Comparison of ENCODE assay signal across 24 cellular contexts in the genomic region with DNA sequence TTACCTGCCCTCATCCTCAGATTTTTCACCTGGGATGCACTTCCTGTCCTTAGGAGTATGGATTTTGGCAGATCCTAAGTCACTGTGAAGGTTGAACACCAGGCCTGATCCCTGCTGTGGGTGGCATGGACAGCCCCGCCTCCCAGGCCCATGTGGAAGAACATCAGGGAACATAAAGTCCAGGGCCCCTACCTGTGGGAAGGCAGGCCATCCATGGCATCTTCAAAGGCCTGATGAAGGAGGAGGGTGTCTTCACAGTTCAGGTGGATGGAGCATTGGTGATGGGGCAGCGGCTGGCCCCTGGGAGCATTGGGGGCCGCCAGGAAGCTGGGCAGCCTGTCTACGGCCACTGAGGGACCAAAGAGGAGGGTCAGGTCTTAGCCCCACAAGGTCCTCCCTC. TPM values are rescaled to one million over a fixed set of nuclear protein-coding genes. Genes with fewer than 3 reads are reported as not detected.
DNase-seq lines count a peak whose midpoint lies in the region; ATAC-seq and TF ChIP-seq lines count a peak whose summit lies in the region.
"Had no signal": no experiment of that assay in that cellular context is flagged by ENCODE, and none has a peak within 500 bp of the region (broad histone marks: within the 10 kb centered on the region; RNA-seq: fewer than 3 reads in every experiment).

No MANE protein-coding gene starts in this region.

- DNase-seq in CD8-positive, alpha-beta memory T cell, result no peak
- DNase-seq in neural progenitor cell (ENCODE audit: low spot score), result no peak
- no peak for DNase-seq in central memory CD4-positive, alpha-beta T cell
- DNase-seq: CD8-positive, alpha-beta T cell; DMS 273 treated with DMSO at 0.1 percent for 48 hours; DMS79; HCEC 1CT; IMR-90; NCI-H1092; NCI-H1417 treated with DMSO at 0.1 percent for 48 hours; NCI-H1694 treated with DMSO at 0.1 percent for 48 hours; NCI-H2081; NCI-H226; NCI-H510A; NCI-H69; Peyer's patch; SHP77 treated with DMSO at 0.1 percent for 48 hours had no signal

- intact Hi-C loops in dendritic cell treated with granulocyte-macrophage colony-stimulating factor and Interleukin-4, amounts not matched to agents 40 ng/mL and 50 ng/mL, for 4 days (cut with micrococcal nuclease), result no loop called here

- no peak overlapping the region for H2AFZ ChIP-seq in neural progenitor cell (replicated peaks)

- no peaks in the 10 kb centered on the region for H3K79me2 ChIP-seq in neural progenitor cell (ENCODE audit: low read depth)

- H3K36me3 Mint-ChIP-seq in CD8-positive, alpha-beta memory T cell, result peaks cover 0 to 14% (median 8%) of the 10 kb centered on the region in 3 donors
- peaks cover 75% of the 10 kb centered on the region for H3K36me3 Mint-ChIP-seq in dendritic cell treated with granulocyte-macrophage colony-stimulating factor and Interleukin-4, amounts not matched to agents 40 ng/mL and 50 ng/mL, for 4 days (ENCODE audit: low read depth)
- no peaks in the 10 kb centered on the region for H3K36me3 Mint-ChIP-seq in neural progenitor cell

- peak overlapping the region in 4 of 7 donors; percentile 28 to 86 (median 67) for H3K4me3 Mint-ChIP-seq in CD8-positive, alpha-beta memory T cell
- peak overlapping the region; percentile 61 for H3K4me3 Mint-ChIP-seq in dendritic cell treated with granulocyte-macrophage colony-stimulating factor and Interleukin-4, amounts not matched to agents 40 ng/mL and 50 ng/mL, for 4 days
- no peak overlapping the region for H3K4me3 Mint-ChIP-seq in neural progenitor cell

- H3K27me3 ChIP-seq in BLaER1 (peaks cover 8% of the 10 kb centered on the region; the same call in 1 of the 2 replicates), neural progenitor cell (no peaks in the 10 kb centered on the region)
- H3K27me3 ChIP-seq in CD8-positive, alpha-beta memory T cell (ENCODE audit: insufficient read depth, low read length, poor library complexity, severe bottlenecking), result no peaks in the 10 kb centered on the region
- H3K27me3 ChIP-seq: Peyer's patch had no signal

- peaks cover 0 to 2% (median 0%) of the 10 kb centered on the region in 5 donors for H3K9me3 Mint-ChIP-seq in CD8-positive, alpha-beta memory T cell
- H3K9me3 Mint-ChIP-seq in dendritic cell treated with granulocyte-macrophage colony-stimulating factor and Interleukin-4, amounts not matched to agents 40 ng/mL and 50 ng/mL, for 4 days, result no peaks in the 10 kb centered on the region
- no peaks in the 10 kb centered on the region for H3K9me3 Mint-ChIP-seq in neural progenitor cell
- H3K9me3 Mint-ChIP-seq: CD8-positive, alpha-beta T cell had no signal

- ATAC-seq in HG02759 (IDR thresholded peaks at IDR 0.05; ENCODE audit: unreplicated experiment) (no peak), GM18519 (IDR thresholded peaks at IDR 0.05; ENCODE audit: low FRiP score, unreplicated experiment) (no peak)
- ATAC-seq: A549 had no signal

- H4K20me1 ChIP-seq in BLaER1, result peaks cover 35% of the 10 kb centered on the region
- no peaks in the 10 kb centered on the region for H4K20me1 ChIP-seq in neural progenitor cell (ENCODE audit: low read depth)

- peaks cover 38 to 46% (median 40%) of the 10 kb centered on the region in 3 donors for H3K4me1 Mint-ChIP-seq in CD8-positive, alpha-beta memory T cell
- H3K4me1 Mint-ChIP-seq in dendritic cell treated with granulocyte-macrophage colony-stimulating factor and Interleukin-4, amounts not matched to agents 40 ng/mL and 50 ng/mL, for 4 days (ENCODE audit: low read depth), result peaks cover 77% of the 10 kb centered on the region
- H3K4me1 Mint-ChIP-seq in neural progenitor cell, result peaks cover 5% of the 10 kb centered on the region

- H3K36me3 ChIP-seq in BLaER1 (no peaks in the 10 kb centered on the region), neural progenitor cell (no peaks in the 10 kb centered on the region)
- H3K36me3 ChIP-seq in CD8-positive, alpha-beta memory T cell (ENCODE audit: insufficient read depth, low read length), result no peaks in the 10 kb centered on the region
- H3K36me3 ChIP-seq: Peyer's patch had no signal

- H3K4me2 ChIP-seq in BLaER1 (peak overlapping the region; percentile 84), neural progenitor cell (no peak overlapping the region)
- H3K4me2 ChIP-seq: A549, KMS-11 had no signal

- H3K4me1 ChIP-seq in BLaER1 (peaks cover 66% of the 10 kb centered on the region), neural progenitor cell (no peaks in the 10 kb centered on the region)
- peaks cover 23% of the 10 kb centered on the region for H3K4me1 ChIP-seq in CD8-positive, alpha-beta memory T cell (ENCODE audit: insufficient read depth, low read length)
- H3K4me1 ChIP-seq: A549, Peyer's patch had no signal

- CTCF ChIA-PET in CD8-positive, alpha-beta memory T cell (lab: Charles Lee), result no interaction called here

- no peak for TF ChIP-seq CTCF in neural progenitor cell (IDR thresholded peaks at IDR 0.05)

- no peaks in the 10 kb centered on the region for H3K9me3 ChIP-seq in BLaER1
- no peaks in the 10 kb centered on the region for H3K9me3 ChIP-seq in CD8-positive, alpha-beta memory T cell (ENCODE audit: low read length)
- H3K9me3 ChIP-seq in neural progenitor cell (ENCODE audit: low read depth), result no peaks in the 10 kb centered on the region
- H3K9me3 ChIP-seq: A549, Peyer's patch had no signal

- H3K9ac ChIP-seq in BLaER1 (no peak overlapping the region; the same call in 1 of the 2 replicates), neural progenitor cell (no peak overlapping the region)
- H3K9ac ChIP-seq: KMS-11 had no signal

- H3K27me3 Mint-ChIP-seq in CD8-positive, alpha-beta memory T cell, result peaks cover 0 to 2% of the 10 kb centered on the region in 2 donors
- peaks cover 19% of the 10 kb centered on the region for H3K27me3 Mint-ChIP-seq in dendritic cell treated with granulocyte-macrophage colony-stimulating factor and Interleukin-4, amounts not matched to agents 40 ng/mL and 50 ng/mL, for 4 days
- peaks cover 9% of the 10 kb centered on the region for H3K27me3 Mint-ChIP-seq in neural progenitor cell (ENCODE audit: insufficient read depth, low read depth)

- H3K4me3 ChIP-seq in BLaER1 (no peak overlapping the region), neural progenitor cell (no peak overlapping the region)
- no peak overlapping the region for H3K4me3 ChIP-seq in CD8-positive, alpha-beta memory T cell (ENCODE audit: low read length)
- H3K4me3 ChIP-seq: A549, Peyer's patch had no signal

- peak overlapping the region in 4 of 8 donors; percentile 39 to 95 (median 85) for H3K27ac Mint-ChIP-seq in CD8-positive, alpha-beta memory T cell
- peak overlapping the region; percentile 68 for H3K27ac Mint-ChIP-seq in dendritic cell treated with granulocyte-macrophage colony-stimulating factor and Interleukin-4, amounts not matched to agents 40 ng/mL and 50 ng/mL, for 4 days
- peak overlapping the region; percentile 26 for H3K27ac Mint-ChIP-seq in neural progenitor cell

- H3F3A ChIP-seq in neural progenitor cell (ENCODE audit: low read depth), result no peaks in the 10 kb centered on the region

- POLR2A ChIA-PET in CD8-positive, alpha-beta memory T cell (lab: Charles Lee), result no interaction called here

- H3K27ac ChIP-seq in BLaER1 (no peak overlapping the region; the same call in 1 of the 2 replicates), neural progenitor cell (no peak overlapping the region)
- H3K27ac ChIP-seq in CD8-positive, alpha-beta memory T cell (ENCODE audit: low read depth, low read length), result peak overlapping the region; percentile 17
- H3K27ac ChIP-seq: A549, C4-2B, KMS-11, Peyer's patch had no signal

RNA-seq across cellular contexts. Expression of a gene that starts 24.6 kb away (rescaled TPM):
- 1 to 10 TPM; 3.6 to 4.0 TPM for total RNA-seq in CD8-positive, alpha-beta memory T cell
- polyA plus RNA-seq in CD8-positive, alpha-beta memory T cell, result 5.3 TPM
- total RNA-seq in neural progenitor cell (ENCODE audit: low replicate concordance), result 5.0 and 10.5 TPM in 2 replicates

RNA-seq across cellular contexts. Expression of a gene that starts 56.3 kb away (rescaled TPM):
- total RNA-seq in CD8-positive, alpha-beta memory T cell, result 10 to 100 TPM; 50.5 to 58.3 TPM
- 89.8 TPM for polyA plus RNA-seq in CD8-positive, alpha-beta memory T cell
- total RNA-seq in neural progenitor cell (ENCODE audit: low replicate concordance), result 16.0 and 32.0 TPM in 2 replicates
